In genomic region chr10:4131407-4132215, GRCh38 we compare ENCODE assay signal across 8 cellular contexts.
DNase-seq lines count a peak whose midpoint lies in the region; ATAC-seq, FAIRE-seq and TF ChIP-seq lines count a peak whose summit lies in the region.

No MANE protein-coding gene starts in this region.

- DNase-seq in GM12864 (ENCODE audit: low read depth) = peak; percentile 83
- peak; percentile 93 for DNase-seq in Karpas-422
- DNase-seq in activated naive CD8-positive, alpha-beta T cell treated with anti-CD3 and anti-CD28 coated beads, Interleukin-2, amount 10 ng/mL, durations not matched to agents 7 days and 5 days = peak; percentile 36
- DNase-seq in keratinocyte (ENCODE audit: low read depth, low spot score) = no peak
- DNase-seq in upper lobe of left lung = no peak
- DNase-seq in NCI-H1694 treated with DMSO at 0.1 percent for 48 hours (lab: John Stamatoyannopoulos, UW) = no peak
- DNase-seq in posterior cingulate gyrus = no peak

- FAIRE-seq in keratinocyte (lab: Jason Lieb, UNC) = peak; percentile 32

- H3K9me2 ChIP-seq in Karpas-422 (replicated peaks; ENCODE audit: insufficient read depth, low read length) = no peaks in the 10 kb centered on the region

- no peaks in the 10 kb centered on the region for H3K27me3 Mint-ChIP-seq in activated naive CD8-positive, alpha-beta T cell treated with anti-CD3 and anti-CD28 coated beads, Interleukin-2, amount 10 ng/mL, durations not matched to agents 7 days and 5 days

- H3K27ac Mint-ChIP-seq in activated naive CD8-positive, alpha-beta T cell treated with anti-CD3 and anti-CD28 coated beads, Interleukin-2, amount 10 ng/mL, durations not matched to agents 7 days and 5 days = no peak overlapping the region

- H3K27me3 ChIP-seq in Karpas-422 (ENCODE audit: low read length) = no peaks in the 10 kb centered on the region; the same call in 1 of the 2 replicates
- no peaks in the 10 kb centered on the region for H3K27me3 ChIP-seq in keratinocyte (ENCODE audit: control insufficient read depth, extremely low read depth, insufficient read depth, low read length)
- H3K27me3 ChIP-seq in upper lobe of left lung = no peaks in the 10 kb centered on the region

- H3K36me3 ChIP-seq in Karpas-422 (ENCODE audit: insufficient read depth, low read length) (no peaks in the 10 kb centered on the region), keratinocyte (ENCODE audit: control insufficient read depth in 2 of 2, extremely low read depth in 1 of 2, insufficient read depth in 2 of 2, low read length in 2 of 2) (no peaks in the 10 kb centered on the region), upper lobe of left lung (no peaks in the 10 kb centered on the region)

- H4K20me1 ChIP-seq in Karpas-422 (ENCODE audit: insufficient read depth, low read depth, low read length) (no peaks in the 10 kb centered on the region), keratinocyte (ENCODE audit: control insufficient read depth, extremely low read depth, insufficient read depth, low read length) (no peaks in the 10 kb centered on the region)

- H3K4me3 ChIP-seq in GM12864 (ENCODE audit: low read depth, low read length) (no peak overlapping the region), Karpas-422 (ENCODE audit: low read length) (peak overlapping the region; percentile 45), keratinocyte (ENCODE audit: control insufficient read depth in 2 of 3, extremely low read depth in 1 of 3, insufficient read depth in 2 of 3, low read depth in 1 of 3, low read length in 3 of 3) (no peak overlapping the region), upper lobe of left lung (no peak overlapping the region)

- H3K9me3 Mint-ChIP-seq in activated naive CD8-positive, alpha-beta T cell treated with anti-CD3 and anti-CD28 coated beads, Interleukin-2, amount 10 ng/mL, durations not matched to agents 7 days and 5 days = peaks cover 3% of the 10 kb centered on the region

- no peaks in the 10 kb centered on the region for H3K9me1 ChIP-seq in keratinocyte (ENCODE audit: control insufficient read depth, extremely low read depth, insufficient read depth, low read length)

- H3K36me3 Mint-ChIP-seq in activated naive CD8-positive, alpha-beta T cell treated with anti-CD3 and anti-CD28 coated beads, Interleukin-2, amount 10 ng/mL, durations not matched to agents 7 days and 5 days = peaks cover 37% of the 10 kb centered on the region

- H2AFZ ChIP-seq in Karpas-422 (ENCODE audit: low read length) (no peak overlapping the region), keratinocyte (ENCODE audit: control insufficient read depth, low read length) (peak overlapping the region; percentile 84)

- no peak for TF ChIP-seq EP300 in upper lobe of left lung (IDR thresholded peaks at IDR 0.05)

- H3K9ac ChIP-seq in Karpas-422 (ENCODE audit: low read length) = peak overlapping the region; percentile 16; the same call in 1 of the 2 replicates
- H3K9ac ChIP-seq in keratinocyte (ENCODE audit: control insufficient read depth, extremely low read depth, insufficient read depth, low read length) = no peak overlapping the region

- H3K4me1 ChIP-seq in Karpas-422 (ENCODE audit: low read length) (peaks cover 73% of the 10 kb centered on the region), keratinocyte (ENCODE audit: control insufficient read depth, extremely low read depth, insufficient read depth, low read length) (peaks cover 21% of the 10 kb centered on the region), upper lobe of left lung (peaks cover 20 to 33% (median 24%) of the 10 kb centered on the region in 4 donors)

- no peak for TF ChIP-seq CTCF in GM12864 (IDR thresholded peaks at IDR 0.05; ENCODE audit: low read depth, low read length, missing control alignments)
- TF ChIP-seq CTCF in keratinocyte (optimal IDR thresholded peaks at IDR 0.05 in 1 of 3, IDR thresholded peaks at IDR 0.05 in 1 of 3, conservative IDR thresholded peaks at IDR 0.05 in 1 of 3; ENCODE audit: extremely low read depth in 1 of 3, insufficient read depth in 2 of 3, low read length in 3 of 3) = no peak
- no peak for TF ChIP-seq CTCF in upper lobe of left lung (IDR thresholded peaks at IDR 0.05)

- H3K4me2 ChIP-seq in Karpas-422 (ENCODE audit: low read depth, low read length, poor library complexity, severe bottlenecking) = peak overlapping the region; percentile 72
- peak overlapping the region; percentile 53 for H3K4me2 ChIP-seq in keratinocyte (ENCODE audit: control insufficient read depth, extremely low read depth, insufficient read depth, low read depth, low read length)

- POLR2A ChIA-PET in activated naive CD8-positive, alpha-beta T cell treated with anti-CD3 and anti-CD28 coated beads, Interleukin-2, amount 10 ng/mL, durations not matched to agents 7 days and 5 days (lab: Charles Lee) = interaction anchor here (0.5 to 5.8 kb wide), 16 partner anchors 18 to 374 kb away, joined by 3 to 74 read pairs (median 6); partner anchors contain the start of gene KLF6

- H3K27ac ChIP-seq in Karpas-422 (ENCODE audit: low read length) (peak overlapping the region; percentile 68), keratinocyte (ENCODE audit: control insufficient read depth, insufficient read depth, low read length) (peak overlapping the region; percentile 15), upper lobe of left lung (peak overlapping the region; percentile 70 to 73 (median 72))

- peaks cover 44% of the 10 kb centered on the region for H3K4me1 Mint-ChIP-seq in activated naive CD8-positive, alpha-beta T cell treated with anti-CD3 and anti-CD28 coated beads, Interleukin-2, amount 10 ng/mL, durations not matched to agents 7 days and 5 days

- TF ChIP-seq POLR2A in upper lobe of left lung (IDR thresholded peaks at IDR 0.05) = no peak

- 52 to 54% methylated on average over 5 of the region's 5 CpGs for WGBS in upper lobe of left lung, 2 donors

- ATAC-seq in GM21786 (IDR thresholded peaks at IDR 0.05; ENCODE audit: unreplicated experiment) (peak; percentile 58), upper lobe of left lung (ENCODE audit: low FRiP score in 2 of 2) (peak; percentile 69 to 87)
- peak; percentile 73 for ATAC-seq in activated naive CD8-positive, alpha-beta T cell treated with anti-CD3 and anti-CD28 coated beads, Interleukin-2, amount 10 ng/mL, durations not matched to agents 7 days and 5 days (ENCODE audit: low read depth)

- no peaks in the 10 kb centered on the region for H3K79me2 ChIP-seq in Karpas-422 (ENCODE audit: low read length)
- no peaks in the 10 kb centered on the region for H3K79me2 ChIP-seq in keratinocyte (ENCODE audit: control insufficient read depth, insufficient read depth, low read length)

- H3K9me3 ChIP-seq in Karpas-422 (ENCODE audit: low read length) = no peaks in the 10 kb centered on the region; the same call in 1 of the 2 replicates
- no peaks in the 10 kb centered on the region for H3K9me3 ChIP-seq in keratinocyte (ENCODE audit: control insufficient read depth, low read depth, low read length)
- peaks cover 0 to 2% (median 0%) of the 10 kb centered on the region in 4 donors for H3K9me3 ChIP-seq in upper lobe of left lung

- H3K4me3 Mint-ChIP-seq in activated naive CD8-positive, alpha-beta T cell treated with anti-CD3 and anti-CD28 coated beads, Interleukin-2, amount 10 ng/mL, durations not matched to agents 7 days and 5 days = no peak overlapping the region

- dilution Hi-C loops in keratinocyte (cut with MboI; ENCODE audit: extremely low pct_ligation_motif_present, low sequenced_read_pairs) = no loop called here

- intact Hi-C loops in posterior cingulate gyrus (cut with DNase I) = no loop called here

Comparison
In these comparisons a context has a peak if more than half of its experiments do, and no peak if none do; other contexts are left out.
1. DNase-seq: peak in GM12864 (single experiment), Karpas-422 (single experiment) and activated naive CD8-positive, alpha-beta T cell treated with anti-CD3 and anti-CD28 coated beads, Interleukin-2, amount 10 ng/mL, durations not matched to agents 7 days and 5 days (single experiment); none in keratinocyte (single experiment), upper lobe of left lung (0 of 2), NCI-H1694 treated with DMSO at 0.1 percent for 48 hours (single experiment) and posterior cingulate gyrus (0 of 10).
2. H3K27ac ChIP-seq: peak in every context shown above with its lines; median percentile 72 in upper lobe of left lung; 68 in Karpas-422; 15 in keratinocyte.
3. Peak in every context shown above with its lines, with median percentiles within 50 percentile points of each other: ATAC-seq.